ENCODE assay signal across 7 cellular contexts in the genomic region with DNA sequence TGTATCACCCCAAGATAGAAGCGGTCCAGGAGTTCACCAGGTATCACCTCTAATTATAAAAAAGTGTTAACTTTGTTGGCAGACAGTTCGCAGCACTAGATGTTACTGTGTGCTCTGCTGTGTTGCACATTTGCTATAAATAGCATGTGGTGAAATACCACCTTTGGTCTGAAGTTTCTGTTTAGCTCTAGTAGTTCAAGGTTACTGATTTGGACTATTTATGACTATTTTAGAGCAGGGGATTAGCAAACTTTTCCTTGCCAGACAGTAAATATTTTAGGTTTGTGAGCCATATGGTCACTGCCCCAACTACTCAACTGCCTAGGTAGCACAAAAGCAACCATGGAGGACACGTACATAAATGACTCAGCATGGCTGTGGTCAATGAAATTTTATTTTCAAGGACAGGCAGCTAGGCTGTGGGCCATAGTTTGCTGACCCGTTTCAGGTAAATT. TPM values are rescaled to one million over a fixed set of nuclear protein-coding genes. Genes with fewer than 3 reads are reported as not detected.
DNase-seq lines count a peak whose midpoint lies in the region; ATAC-seq, FAIRE-seq and TF ChIP-seq lines count a peak whose summit lies in the region.

No MANE protein-coding gene starts in this region.

- DNase-seq in NOMO-1 (lab: John Stamatoyannopoulos, UW; ENCODE audit: unreplicated experiment in 2 of 2) = peak; percentile 29 to 74
- no peak for DNase-seq in lower lobe of right lung
- DNase-seq in urothelium cell line (ENCODE audit: low spot score) = no peak
- DNase-seq in CD4-positive, alpha-beta memory T cell = no peak
- no peak for DNase-seq in NCI-H2081 treated with DMSO at 0.1 percent for 48 hours (lab: John Stamatoyannopoulos, UW)

- H3K4me1 Mint-ChIP-seq in CD4-positive, alpha-beta memory T cell = peaks cover 0 to 4% (median under 1%) of the 10 kb centered on the region in 4 donors

- ATAC-seq in GM18870 (IDR thresholded peaks at IDR 0.05; ENCODE audit: unreplicated experiment) (peak; percentile 94), HG02642 (IDR thresholded peaks at IDR 0.05; ENCODE audit: poor library complexity, unreplicated experiment) (peak; percentile 87), lower lobe of right lung (no peak)

- intact Hi-C loops in lower lobe of right lung (cut with DNase I) = no loop called here
- intact Hi-C loops in CD4-positive, alpha-beta memory T cell (cut with micrococcal nuclease) = no loop called here

- H3K4me3 Mint-ChIP-seq in CD4-positive, alpha-beta memory T cell = no peak overlapping the region

- no peaks in the 10 kb centered on the region for H3K27me3 Mint-ChIP-seq in CD4-positive, alpha-beta memory T cell

- H3K27ac ChIP-seq in lower lobe of right lung = peak overlapping the region; percentile 19
- H3K27ac ChIP-seq in CD4-positive, alpha-beta memory T cell (ENCODE audit: low read depth, low read length) = no peak overlapping the region

- peak overlapping the region in 2 of 7 donors; percentile 3 to 13 for H3K27ac Mint-ChIP-seq in CD4-positive, alpha-beta memory T cell

- no peaks in the 10 kb centered on the region for H3K27me3 ChIP-seq in lower lobe of right lung (ENCODE audit: low read depth)
- no peaks in the 10 kb centered on the region for H3K27me3 ChIP-seq in CD4-positive, alpha-beta memory T cell (ENCODE audit: insufficient read depth, low read length)

- no peak for FAIRE-seq in urothelium cell line (lab: Jason Lieb, UNC)

- no peak for TF ChIP-seq CTCF in lower lobe of right lung (IDR thresholded peaks at IDR 0.05)

- H3K9me3 Mint-ChIP-seq in CD4-positive, alpha-beta memory T cell = no peaks in the 10 kb centered on the region

- no peak overlapping the region for H3K4me3 ChIP-seq in lower lobe of right lung
- H3K4me3 ChIP-seq in CD4-positive, alpha-beta memory T cell (ENCODE audit: low read length in 2 of 2) = no peak overlapping the region

- H3K36me3 Mint-ChIP-seq in CD4-positive, alpha-beta memory T cell = peaks cover 23 to 34% of the 10 kb centered on the region in 2 donors

- peaks cover 87% of the 10 kb centered on the region for H3K36me3 ChIP-seq in lower lobe of right lung
- peaks cover 15% of the 10 kb centered on the region for H3K36me3 ChIP-seq in CD4-positive, alpha-beta memory T cell (ENCODE audit: insufficient read depth, low read length)

- H3K9me3 ChIP-seq in lower lobe of right lung = no peaks in the 10 kb centered on the region
- no peaks in the 10 kb centered on the region for H3K9me3 ChIP-seq in CD4-positive, alpha-beta memory T cell (ENCODE audit: control insufficient read depth in 1 of 2, low read length in 2 of 2)

- POLR2A ChIA-PET in CD4-positive, alpha-beta memory T cell (lab: Charles Lee; ENCODE audit: partially characterized antibody) = interaction anchor here (1.3 to 1.5 kb wide), 2 partner anchors 29 to 41 kb away, joined by 3 to 4 read pairs; no protein-coding TSS in a partner anchor

- H3K4me1 ChIP-seq in lower lobe of right lung = no peaks in the 10 kb centered on the region
- no peaks in the 10 kb centered on the region for H3K4me1 ChIP-seq in CD4-positive, alpha-beta memory T cell (ENCODE audit: insufficient read depth, low read length)

- CTCF ChIA-PET in CD4-positive, alpha-beta memory T cell (lab: Charles Lee; ENCODE audit: partially characterized antibody) = no interaction called here

RNA-seq across cellular contexts. Expression of gene DENND10, which starts 16.5 kb away (rescaled TPM):
- 33.8 TPM for total RNA-seq in lower lobe of right lung
- 10 to 100 TPM; 48.0 to 53.4 TPM for total RNA-seq in CD4-positive, alpha-beta memory T cell
- 10 to 100 TPM; 54.9 to 76.7 TPM for polyA plus RNA-seq in CD4-positive, alpha-beta memory T cell

RNA-seq across cellular contexts. Expression of gene EIF3A, which starts 39.8 kb away (rescaled TPM):
- 94.7 TPM for total RNA-seq in lower lobe of right lung
- 100 to 1,000 TPM; 122 to 129 TPM for total RNA-seq in CD4-positive, alpha-beta memory T cell
- polyA plus RNA-seq in CD4-positive, alpha-beta memory T cell = 10 to 100 TPM; 29.8 to 81.7 TPM

RNA-seq across cellular contexts. Expression of gene SFXN4, which starts 45.1 kb away (rescaled TPM):
- total RNA-seq in lower lobe of right lung = 14.6 TPM
- total RNA-seq in CD4-positive, alpha-beta memory T cell = 10 to 100 TPM; 17.2 to 18.5 TPM
- polyA plus RNA-seq in CD4-positive, alpha-beta memory T cell = 10 to 100 TPM; 13.9 to 14.0 TPM

RNA-seq across cellular contexts. Expression of gene PRDX3, which starts 58.2 kb away (rescaled TPM):
- total RNA-seq in lower lobe of right lung = 82.0 TPM
- 10 to 100 TPM; 34.3 to 38.2 TPM for total RNA-seq in CD4-positive, alpha-beta memory T cell
- 100 to 1,000 TPM; 125 to 127 TPM for polyA plus RNA-seq in CD4-positive, alpha-beta memory T cell

Comparison
In these comparisons a context has a peak if more than half of its experiments do, and no peak if none do; other contexts are left out.
1. ATAC-seq: peak in GM18870 (single experiment) and HG02642 (single experiment); none in lower lobe of right lung (0 of 2).
2. DNase-seq: peak in NOMO-1 (2 of 2); none in lower lobe of right lung (single experiment), urothelium cell line (single experiment), CD4-positive, alpha-beta memory T cell (0 of 5) and NCI-H2081 treated with DMSO at 0.1 percent for 48 hours (single experiment).